1 cellular context compared by ENCODE assay signal in the genomic region with DNA sequence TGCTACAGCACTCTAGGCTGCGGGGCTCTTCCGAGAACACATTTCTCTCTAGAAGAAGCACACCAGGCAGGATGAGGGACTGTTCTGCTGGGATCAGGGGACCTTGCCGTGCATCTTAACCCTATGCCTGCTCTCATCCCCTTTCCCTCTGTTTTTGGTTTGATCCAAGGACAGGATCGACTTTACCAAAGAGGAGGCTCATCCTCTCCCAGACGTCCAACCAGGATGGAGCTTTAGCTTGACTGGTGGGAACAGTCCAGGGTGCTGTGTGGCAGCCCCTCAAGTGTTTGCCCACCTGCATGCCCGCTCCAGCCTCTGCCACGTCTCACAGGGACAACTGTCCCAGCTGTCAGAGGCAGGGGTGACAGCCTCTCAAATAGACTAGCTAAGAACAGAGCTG.
TF ChIP-seq lines count a peak whose summit lies in the region.

No MANE protein-coding gene starts in this region.

TF ChIP-seq in H1, 55 proteins besides CTCF, POLR2A, EP300 and RAD21:
- TF ChIP-seq TAF7 (optimal IDR thresholded peaks at IDR 0.05; ENCODE audit: borderline replicate concordance, low read depth, low read length), result no peak
- no peak for TF ChIP-seq CBX5 (IDR thresholded peaks at IDR 0.05; ENCODE audit: low read depth, low read length)
- TF ChIP-seq KDM5A (IDR thresholded peaks at IDR 0.05; ENCODE audit: low read length), result no peak
- no peak for TF ChIP-seq HDAC2 (IDR thresholded peaks at IDR 0.05; ENCODE audit: borderline replicate concordance in 1 of 2, low read depth in 2 of 2, low read length in 2 of 2)
- TF ChIP-seq TAF1 (IDR thresholded peaks at IDR 0.05; ENCODE audit: low read depth, low read length), result no peak
- TF ChIP-seq FOSL1 (IDR thresholded peaks at IDR 0.05; ENCODE audit: insufficient read depth, low read depth, low read length), result no peak
- no peak for TF ChIP-seq BCL11A (IDR thresholded peaks at IDR 0.05; ENCODE audit: low read depth in 2 of 2, low read length in 2 of 2)
- no peak for TF ChIP-seq TEAD4 (IDR thresholded peaks at IDR 0.05; ENCODE audit: low read depth, low read length)
- TF ChIP-seq YY1 (IDR thresholded peaks at IDR 0.05; ENCODE audit: low read depth, low read length), result no peak
- no peak for TF ChIP-seq ATF3 (IDR thresholded peaks at IDR 0.05; ENCODE audit: insufficient read depth, low read depth, low read length)
- no peak for TF ChIP-seq CREB1 (IDR thresholded peaks at IDR 0.05)
- no peak for TF ChIP-seq MAFK (IDR thresholded peaks at IDR 0.05; ENCODE audit: low read depth, low read length)
- no peak for TF ChIP-seq NRF1 (IDR thresholded peaks at IDR 0.05; ENCODE audit: low read depth, low read length)
- no peak for TF ChIP-seq RBBP5 (IDR thresholded peaks at IDR 0.05; ENCODE audit: borderline replicate concordance, low read depth, low read length)
- no peak for TF ChIP-seq ASH2L (IDR thresholded peaks at IDR 0.05; ENCODE audit: low read length)
